In genomic region chr11:68043349-68044144, GRCh38 we compare ENCODE assay signal across 9 cellular contexts. TPM values are rescaled to one million over a fixed set of nuclear protein-coding genes. Genes with fewer than 3 reads are reported as not detected.
DNase-seq lines count a peak whose midpoint lies in the region; ATAC-seq and TF ChIP-seq lines count a peak whose summit lies in the region.
"Had no signal": no experiment of that assay in that cellular context is flagged by ENCODE, and none has a peak within 500 bp of the region (broad histone marks: within the 10 kb centered on the region; RNA-seq: fewer than 3 reads in every experiment).

No MANE protein-coding gene starts in this region.

- no peaks in the 10 kb centered on the region for H3K27me3 ChIP-seq in prostate gland (replicated peaks; ENCODE audit: insufficient read depth)
- H3K27me3 ChIP-seq: dorsolateral prefrontal cortex had no signal

- no peaks in the 10 kb centered on the region for H3K9me3 ChIP-seq in prostate gland

- TF ChIP-seq POLR2A in prostate gland (IDR thresholded peaks at IDR 0.05) = no peak

- ATAC-seq in SK-N-SH treated with all-trans-retinoic acid at 6 μM for 48 hours (peak; percentile 14), GM21447 (IDR thresholded peaks at IDR 0.05; ENCODE audit: unreplicated experiment) (no peak)

- peak overlapping the region; percentile 58 to 65 for H3K27ac ChIP-seq in prostate gland
- H3K27ac ChIP-seq: dorsolateral prefrontal cortex had no signal

- no peak for TF ChIP-seq CTCF in prostate gland (IDR thresholded peaks at IDR 0.05)

- H3K4me3 ChIP-seq in prostate gland = no peak overlapping the region
- H3K4me3 ChIP-seq: dorsolateral prefrontal cortex had no signal

- peaks cover 0 to 12% of the 10 kb centered on the region in 2 donors for H3K36me3 ChIP-seq in prostate gland

- 71% methylated on average over 36 of the region's 36 CpGs for whole genome bisulfite sequencing in prostate gland

- DNase-seq in HT-29 (ENCODE audit: low spot score) = peak; percentile 92
- DNase-seq in prostate gland (ENCODE audit: low spot score) = no peak
- no peak for DNase-seq in stimulated activated CD4-positive, alpha-beta T cell treated with anti-CD3 and anti-CD28 coated beads, Interleukin-2, amount 100 ng/mL, for 48 hours
- DNase-seq in NCI-H1105 (lab: John Stamatoyannopoulos, UW) = no peak
- DNase-seq: mesendoderm, NCI-H524 treated with DMSO at 0.1 percent for 48 hours had no signal

- peaks cover 4% of the 10 kb centered on the region for H3K4me1 ChIP-seq in prostate gland (replicated peaks)

- intact Hi-C loops in prostate gland (cut with DNase I) = loop anchor here (5.0 kb wide), 1 partner anchor 164 kb away; no protein-coding TSS in a partner anchor

TF ChIP-seq in SK-N-SH treated with all-trans-retinoic acid at 6 μM for 48 hours, 23 proteins besides CTCF, POLR2A, EP300 and RAD21:
- TF ChIP-seq SNAI2 (CRISPR knock-in tag; IDR thresholded peaks at IDR 0.05) (no peak), BACH2 (CRISPR knock-in tag; IDR thresholded peaks at IDR 0.05; ENCODE audit: borderline replicate concordance) (no peak), ARNTL (CRISPR knock-in tag; IDR thresholded peaks at IDR 0.05; ENCODE audit: borderline replicate concordance, low read depth) (no peak), TCF4 (CRISPR knock-in tag; IDR thresholded peaks at IDR 0.05; ENCODE audit: borderline replicate concordance) (no peak), TOX (CRISPR knock-in tag; IDR thresholded peaks at IDR 0.05; ENCODE audit: borderline replicate concordance) (no peak), ZNF565 (CRISPR knock-in tag; conservative IDR thresholded peaks at IDR 0.05; ENCODE audit: low read depth) (no peak), PATZ1 (CRISPR knock-in tag; IDR thresholded peaks at IDR 0.05; ENCODE audit: borderline replicate concordance) (no peak), TSHZ2 (CRISPR knock-in tag; IDR thresholded peaks at IDR 0.05) (no peak), POU6F1 (CRISPR knock-in tag; IDR thresholded peaks at IDR 0.05; ENCODE audit: borderline replicate concordance, low read depth) (no peak), ZNF8 (CRISPR knock-in tag; IDR thresholded peaks at IDR 0.05) (no peak), GLIS3 (CRISPR knock-in tag; IDR thresholded peaks at IDR 0.05) (no peak), ISL1 (CRISPR knock-in tag; IDR thresholded peaks at IDR 0.05) (no peak), CSDC2 (CRISPR knock-in tag; IDR thresholded peaks at IDR 0.05) (no peak), ESRRG (CRISPR knock-in tag; IDR thresholded peaks at IDR 0.05) (no peak), PPARA (CRISPR knock-in tag; IDR thresholded peaks at IDR 0.05; ENCODE audit: borderline replicate concordance) (no peak), ZC3H10 (CRISPR knock-in tag; IDR thresholded peaks at IDR 0.05) (no peak), RARB (CRISPR knock-in tag; IDR thresholded peaks at IDR 0.05) (no peak)
TF ChIP-seq in SK-N-SH treated with all-trans-retinoic acid at 6 μM for 48 hours: peak in this region for 0.

RNA-seq across cellular contexts. Expression of gene TCIRG1, which starts 4.7 kb away (rescaled TPM):
- total RNA-seq in HT-29 (2014; rRNA removed; shearing (Covaris generic)) = 219 and 232 TPM in 2 replicates
- total RNA-seq in prostate gland = 100 to 1,000 TPM; 114 to 118 TPM

RNA-seq across cellular contexts. Expression of gene NDUFS8, which starts 13.1 kb away (rescaled TPM):
- total RNA-seq in HT-29 (2014; rRNA removed; shearing (Covaris generic)) = 564 and 590 TPM in 2 replicates
- 100 to 1,000 TPM; 247 to 274 TPM for total RNA-seq in prostate gland

RNA-seq across cellular contexts. Expression of gene ALDH3B1, which starts 33.4 kb away (rescaled TPM):
- total RNA-seq in HT-29 (2014; rRNA removed; shearing (Covaris generic)) = 108 and 113 TPM in 2 replicates
- 1 to 10 TPM; 7.2 to 7.9 TPM for total RNA-seq in prostate gland

RNA-seq across cellular contexts. Expression of gene UNC93B1, which starts 39.6 kb away (rescaled TPM):
- 164 and 197 TPM in 2 replicates for total RNA-seq in HT-29 (2014; rRNA removed; shearing (Covaris generic))
- total RNA-seq in prostate gland = 10 to 100 TPM; 31.5 to 41.7 TPM

Comparison
In these comparisons a context has a peak if more than half of its experiments do, and no peak if none do; other contexts are left out.
1. RNA of gene ALDH3B1, which starts 33.4 kb away (total RNA-seq): 108 to 113 TPM in HT-29; 7.2 to 7.9 TPM in prostate gland; every median in the first group is over 10 times any median in the second.